1 cellular context compared by ENCODE assay signal in the genomic region with DNA sequence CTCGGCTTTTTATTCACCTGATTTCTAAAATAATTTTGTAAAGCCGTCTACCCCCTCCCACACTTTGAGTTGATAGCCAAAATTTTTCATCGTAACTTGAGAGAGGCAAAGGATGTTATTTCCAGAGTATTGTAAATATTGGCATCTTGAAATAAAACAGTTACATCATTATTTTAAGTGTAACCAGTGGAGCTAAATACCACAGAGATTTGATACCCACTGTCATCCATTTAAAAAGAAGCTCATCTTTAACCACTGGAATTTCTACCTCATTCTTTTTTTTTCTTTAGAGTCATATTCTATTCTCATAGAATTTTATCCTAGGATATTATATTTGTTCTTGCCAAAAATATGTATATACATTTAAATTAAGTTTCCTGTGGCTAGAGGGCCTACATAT.
TF ChIP-seq lines count a peak whose summit lies in the region.

No MANE protein-coding gene starts in this region.

TF ChIP-seq in IMR-90, 13 proteins besides CTCF, POLR2A, EP300 and RAD21 (continued from another document):
- TF ChIP-seq ELK1 (IDR thresholded peaks at IDR 0.05; ENCODE audit: borderline replicate concordance, low read depth, low read length): no peak
- no peak for TF ChIP-seq MAFK (IDR thresholded peaks at IDR 0.05; ENCODE audit: low read depth, low read length)
- TF ChIP-seq RFX5 (IDR thresholded peaks at IDR 0.05; ENCODE audit: low read depth, low read length): no peak
- no peak for TF ChIP-seq SMC3 (IDR thresholded peaks at IDR 0.05; ENCODE audit: low read depth, low read length)
- TF ChIP-seq FOS (IDR thresholded peaks at IDR 0.05; ENCODE audit: low read depth, low read length): no peak
- TF ChIP-seq MAZ (IDR thresholded peaks at IDR 0.05; ENCODE audit: borderline replicate concordance, low read depth, low read length): no peak
- TF ChIP-seq BHLHE40 (IDR thresholded peaks at IDR 0.05; ENCODE audit: low read depth, low read length): no peak
- TF ChIP-seq RCOR1 (IDR thresholded peaks at IDR 0.05; ENCODE audit: insufficient replicate concordance, low read length): no peak
- no peak for TF ChIP-seq MXI1 (IDR thresholded peaks at IDR 0.05; ENCODE audit: borderline replicate concordance, low read depth, low read length)
- no peak for TF ChIP-seq USF2 (IDR thresholded peaks at IDR 0.05; ENCODE audit: low read depth, low read length)
